1 cellular context compared by ENCODE assay signal in the genomic region with DNA sequence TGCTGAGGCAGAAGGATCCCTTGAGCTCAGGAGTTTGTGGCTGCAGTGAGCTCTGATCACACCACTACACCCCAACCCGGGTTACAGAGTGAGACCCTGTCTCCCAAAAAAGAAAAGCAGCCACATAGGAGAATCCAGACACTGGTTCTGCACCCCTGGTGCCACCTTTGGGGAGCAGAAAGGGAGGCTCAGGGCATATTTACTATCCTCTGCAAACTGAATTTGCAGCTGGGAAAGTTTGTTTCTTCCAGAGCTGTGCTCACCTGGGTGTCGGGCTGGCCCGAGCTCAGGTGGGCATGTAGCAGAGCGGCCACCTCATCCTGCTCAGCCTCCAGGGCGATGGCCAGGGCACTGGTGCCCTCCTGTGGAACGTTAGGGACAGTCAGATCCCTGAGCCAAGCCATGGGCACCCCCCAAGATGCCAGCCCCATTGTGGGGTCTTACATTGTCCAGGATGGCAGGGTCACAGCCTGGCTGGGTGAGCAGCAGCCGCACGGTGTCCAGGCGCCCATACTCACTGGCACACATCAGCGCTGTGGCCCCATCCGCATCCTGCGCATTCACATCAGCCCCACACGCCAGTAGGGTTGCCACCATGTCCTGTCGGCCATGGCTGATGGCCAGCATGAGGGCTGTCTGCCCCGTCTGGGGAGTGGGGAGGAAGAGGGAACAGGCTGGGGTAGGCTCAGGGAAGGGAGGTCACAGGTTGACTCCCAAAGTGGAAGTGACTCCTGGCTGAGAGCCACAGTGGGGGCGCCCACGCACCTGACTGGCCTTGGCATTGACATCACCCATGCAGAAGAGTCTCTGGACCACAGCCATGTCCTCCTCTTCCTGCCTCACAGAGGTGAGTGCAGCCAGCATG.
A peak's percentile ranks its signal among the peaks of the same experiment; 100 is the strongest.
TF ChIP-seq lines count a peak whose summit lies in the region.

No MANE protein-coding gene starts in this region.

TF ChIP-seq in H1, 55 proteins besides CTCF, POLR2A, EP300 and RAD21:
- TF ChIP-seq HDAC2 (IDR thresholded peaks at IDR 0.05; ENCODE audit: borderline replicate concordance in 1 of 2, low read depth in 2 of 2, low read length in 2 of 2) (no peak), YY1 (IDR thresholded peaks at IDR 0.05; ENCODE audit: low read depth, low read length) (peak; percentile 65), CHD2 (IDR thresholded peaks at IDR 0.05; ENCODE audit: low read length) (0 out of 2 replicates have a peak, but pooled peaks have one; percentile 12), RXRA (IDR thresholded peaks at IDR 0.05; ENCODE audit: insufficient read depth, low read depth, low read length) (no peak), TBP (IDR thresholded peaks at IDR 0.05; ENCODE audit: low read depth, low read length) (no peak), NANOG (IDR thresholded peaks at IDR 0.05; ENCODE audit: insufficient read depth, low read depth, low read length, poor library complexity, severe bottlenecking) (no peak), POLR2AphosphoS5 (IDR thresholded peaks at IDR 0.05; ENCODE audit: low read depth, low read length) (peak; percentile 79; the same call in 1 of the 2 replicates)
TF ChIP-seq in H1: peak in this region for 3.
